In the genomic region with DNA sequence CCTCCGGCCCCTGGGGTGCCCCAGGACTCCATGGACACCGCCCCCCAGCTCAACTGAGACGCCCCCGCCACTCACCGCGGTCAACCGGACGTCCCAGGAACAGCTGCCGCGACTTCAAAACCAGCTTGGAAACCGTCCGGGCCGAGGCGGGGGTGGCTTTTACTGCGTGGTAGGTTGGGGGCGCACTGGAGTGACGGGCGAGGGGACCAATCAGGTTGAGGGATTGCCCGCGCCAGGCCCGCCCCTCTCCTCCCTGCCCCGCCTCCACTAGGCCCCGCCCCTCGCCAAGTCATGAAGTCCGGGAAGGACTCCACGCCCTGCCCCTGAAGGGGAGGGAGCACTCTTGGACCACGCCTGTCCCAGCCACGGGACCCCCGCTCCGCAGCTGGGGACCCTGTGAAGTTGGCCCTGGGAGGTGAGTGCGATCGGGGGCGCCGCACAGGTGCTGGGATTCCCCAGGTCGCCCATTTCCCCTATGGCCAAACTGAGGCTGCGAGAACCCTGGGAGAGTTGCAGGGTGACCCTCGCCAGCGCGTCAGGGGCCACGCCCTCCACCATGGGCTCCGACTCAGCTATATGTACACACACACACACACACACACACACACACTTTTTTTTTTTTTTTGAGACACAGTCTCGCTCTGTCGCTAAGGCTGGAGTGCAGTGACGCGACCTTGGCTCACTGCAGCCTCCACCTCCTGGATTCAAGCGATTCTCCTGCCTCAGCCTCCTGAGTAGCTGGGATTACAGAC, we compare ENCODE assay signal across 8 cellular contexts. TPM values are rescaled to one million over a fixed set of nuclear protein-coding genes. Genes with fewer than 3 reads are reported as not detected.
A peak's percentile ranks its signal among the peaks of the same experiment; 100 is the strongest.
DNase-seq lines count a peak whose midpoint lies in the region; FAIRE-seq and TF ChIP-seq lines count a peak whose summit lies in the region.

A gene with protein sequence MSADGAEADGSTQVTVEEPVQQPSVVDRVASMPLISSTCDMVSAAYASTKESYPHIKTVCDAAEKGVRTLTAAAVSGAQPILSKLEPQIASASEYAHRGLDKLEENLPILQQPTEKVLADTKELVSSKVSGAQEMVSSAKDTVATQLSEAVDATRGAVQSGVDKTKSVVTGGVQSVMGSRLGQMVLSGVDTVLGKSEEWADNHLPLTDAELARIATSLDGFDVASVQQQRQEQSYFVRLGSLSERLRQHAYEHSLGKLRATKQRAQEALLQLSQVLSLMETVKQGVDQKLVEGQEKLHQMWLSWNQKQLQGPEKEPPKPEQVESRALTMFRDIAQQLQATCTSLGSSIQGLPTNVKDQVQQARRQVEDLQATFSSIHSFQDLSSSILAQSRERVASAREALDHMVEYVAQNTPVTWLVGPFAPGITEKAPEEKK (minus strand): TSS at position 134 of the 752 bp plus-strand sequence. CDS start 6,273 bp downstream, outside the sequence.

- intact Hi-C loops in breast epithelium (cut with DNase I; ENCODE audit: low total_unique reads) = loop anchor here (10.0 kb wide), 1 partner anchor 53 kb away; no protein-coding TSS in a partner anchor

- H3K36me3 ChIP-seq in breast epithelium (no peaks in the 10 kb centered on the region), small intestine (ENCODE audit: control insufficient read depth in 2 of 2, insufficient read depth in 2 of 2, low read length in 2 of 2) (no peaks in the 10 kb centered on the region)

- no peaks in the 10 kb centered on the region for H3K9me3 ChIP-seq in breast epithelium
- H3K9me3 ChIP-seq in small intestine (ENCODE audit: control insufficient read depth, low read depth) = no peaks in the 10 kb centered on the region

- peak; percentile 100 for DNase-seq in GM03348 (ENCODE audit: low spot score)
- DNase-seq in HEK293T (ENCODE audit: extremely low spot score) = peak; percentile 100
- DNase-seq in NCI-H1930 (lab: John Stamatoyannopoulos, UW) = peak; percentile 12 to 34
- DNase-seq in breast epithelium (ENCODE audit: low spot score in 2 of 2) = peak; percentile 97 to 99
- peak; percentile 100 for DNase-seq in iPS-NIHi7 (ENCODE audit: extremely low spot score)
- DNase-seq in small intestine = peak; percentile 95
- DNase-seq in NCI-H187 treated with DMSO at 0.1 percent for 48 hours (lab: John Stamatoyannopoulos, UW) = no peak

- FAIRE-seq in small intestine (lab: Jason Lieb, UNC) = no peak

- H3K4me3 ChIP-seq in WI38 (ENCODE audit: low read depth, low read length) = peak within 1 kb of the TSS; percentile 96
- H3K4me3 ChIP-seq in breast epithelium = peak within 1 kb of the TSS; percentile 87 to 95 (median 93)
- H3K4me3 ChIP-seq in small intestine (ENCODE audit: low read depth in 1 of 2, low read length in 2 of 2) = peak within 1 kb of the TSS; percentile 62 to 68

- POLR2A ChIA-PET in HEK293T (lab: Yijun Ruan, JAX) = interaction anchor here (0.6 kb wide), 1 partner anchor 104 kb away, joined by 3 read pairs; no protein-coding TSS in a partner anchor

- no peaks in the 10 kb centered on the region for H3K27me3 ChIP-seq in breast epithelium
- H3K27me3 ChIP-seq in small intestine (ENCODE audit: control insufficient read depth in 2 of 2, insufficient read depth in 2 of 2, low read length in 2 of 2) = no peaks in the 10 kb centered on the region

- CTCF ChIA-PET in HEK293T (lab: Yijun Ruan, JAX) = interaction anchor here (1.2 to 2.1 kb wide), 2 partner anchors 16 to 44 kb away, joined by 3 to 7 read pairs; no protein-coding TSS in a partner anchor

- WGBS in small intestine, 3 donors = 1 to 5% (median 3%) methylated on average over 24 to 46 of the region's 46 CpGs

- peak within 1 kb of the TSS; percentile 90 to 97 for H3K27ac ChIP-seq in breast epithelium
- H3K27ac ChIP-seq in small intestine (ENCODE audit: low read depth in 1 of 2, low read length in 1 of 2) = peak within 1 kb of the TSS; percentile 85 to 92

- TF ChIP-seq CTCF in WI38 (IDR thresholded peaks at IDR 0.05; ENCODE audit: low read depth, low read length) = no peak
- TF ChIP-seq CTCF in breast epithelium (IDR thresholded peaks at IDR 0.05) = no peak

- TF ChIP-seq POLR2A in breast epithelium (IDR thresholded peaks at IDR 0.05) = no peak

- H3K4me1 ChIP-seq in breast epithelium (no peaks in the 10 kb centered on the region), small intestine (ENCODE audit: control insufficient read depth in 2 of 2, insufficient read depth in 1 of 2, low read depth in 1 of 2, low read length in 1 of 2) (peaks cover 0 to 2% of the 10 kb centered on the region in 2 donors)

TF ChIP-seq in HEK293T, 16 proteins besides CTCF, POLR2A, EP300 and RAD21:
- TF ChIP-seq ZNF384 (IDR thresholded peaks at IDR 0.05) (peak; percentile 90), FOXA1 (IDR thresholded peaks at IDR 0.05) (no peak), HDGF (IDR thresholded peaks at IDR 0.05; ENCODE audit: borderline replicate concordance) (no peak), NFRKB (IDR thresholded peaks at IDR 0.05) (no peak), CTBP1 (IDR thresholded peaks at IDR 0.05; ENCODE audit: borderline replicate concordance) (no peak), SP1 (IDR thresholded peaks at IDR 0.05) (peak; percentile 49; the same call in 1 of the 2 replicates), ARNT (IDR thresholded peaks at IDR 0.05) (no peak), LEF1 (IDR thresholded peaks at IDR 0.05; ENCODE audit: borderline replicate concordance) (no peak), TARDBP (IDR thresholded peaks at IDR 0.05) (no peak), FOXK2 (IDR thresholded peaks at IDR 0.05) (no peak), L3MBTL2 (conservative IDR thresholded peaks at IDR 0.05) (no peak), FOXM1 (IDR thresholded peaks at IDR 0.05; ENCODE audit: borderline replicate concordance) (no peak), ELF4 (IDR thresholded peaks at IDR 0.05) (no peak)
- TF ChIP-seq, protein P1, sequence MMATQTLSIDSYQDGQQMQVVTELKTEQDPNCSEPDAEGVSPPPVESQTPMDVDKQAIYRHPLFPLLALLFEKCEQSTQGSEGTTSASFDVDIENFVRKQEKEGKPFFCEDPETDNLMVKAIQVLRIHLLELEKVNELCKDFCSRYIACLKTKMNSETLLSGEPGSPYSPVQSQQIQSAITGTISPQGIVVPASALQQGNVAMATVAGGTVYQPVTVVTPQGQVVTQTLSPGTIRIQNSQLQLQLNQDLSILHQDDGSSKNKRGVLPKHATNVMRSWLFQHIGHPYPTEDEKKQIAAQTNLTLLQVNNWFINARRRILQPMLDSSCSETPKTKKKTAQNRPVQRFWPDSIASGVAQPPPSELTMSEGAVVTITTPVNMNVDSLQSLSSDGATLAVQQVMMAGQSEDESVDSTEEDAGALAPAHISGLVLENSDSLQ (IDR thresholded peaks at IDR 0.05) = peak; percentile 99

RNA-seq across cellular contexts. Expression of the gene that starts here (rescaled TPM):
- total RNA-seq in breast epithelium = 10 to 100 TPM; 50.1 to 77.3 (median 53.8) TPM
- polyA plus RNA-seq in small intestine = 100 to 1,000 TPM in 2 of 3 donors, 10 to 100 TPM in 1; 77.3 to 190 (median 173) TPM
